In the genomic region with DNA sequence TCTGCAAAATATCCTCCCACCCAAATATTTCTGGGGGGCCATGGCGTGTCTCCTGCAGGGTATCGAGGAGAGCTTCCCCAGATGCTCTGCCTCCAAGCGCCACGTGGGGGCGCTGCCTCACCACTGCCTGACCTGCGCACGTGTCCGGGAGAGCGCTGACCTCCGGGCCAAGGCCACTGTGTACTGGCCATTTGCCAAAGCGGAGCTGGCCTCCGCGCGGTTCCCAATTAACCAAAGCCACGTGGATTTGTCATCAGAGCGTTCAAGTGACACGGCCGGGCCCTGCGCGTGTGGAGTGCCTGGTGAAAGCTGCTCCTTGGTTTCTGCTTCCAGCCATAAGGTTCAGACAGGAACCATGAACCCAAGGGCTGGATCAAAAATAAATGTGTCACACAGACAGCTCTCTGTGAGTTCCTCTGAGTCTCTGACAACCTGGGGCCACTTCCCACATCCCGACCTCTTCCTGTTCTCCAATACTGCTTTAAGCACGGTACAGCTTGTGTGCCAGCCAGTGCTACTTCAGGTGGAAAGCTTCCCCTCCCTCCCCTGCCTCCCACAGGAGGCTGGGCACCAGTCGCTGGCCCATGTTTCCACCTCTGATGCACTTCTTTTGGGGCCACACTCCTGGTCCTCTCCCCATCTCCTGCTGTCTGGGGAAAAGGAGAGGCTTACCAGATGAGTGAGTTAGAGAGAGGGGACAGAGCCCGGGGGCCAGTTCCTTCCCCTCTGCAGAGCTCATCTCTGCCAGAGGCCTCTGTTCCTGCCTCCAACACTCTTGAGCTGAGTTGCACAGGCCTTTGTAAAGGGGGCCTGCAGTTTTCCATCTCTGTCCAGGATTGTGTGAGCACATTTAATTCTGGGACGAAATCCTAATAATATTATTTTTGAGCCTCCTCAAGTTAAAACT, we compare ENCODE assay signal across 1 cellular context.
TF ChIP-seq lines count a peak whose summit lies in the region.

No MANE protein-coding gene starts in this region.

TF ChIP-seq in HepG2, 621 proteins besides CTCF, POLR2A, EP300 and RAD21 (continued from another document and continues in another):
- no peak for TF ChIP-seq HIVEP1 (CRISPR knock-in tag; IDR thresholded peaks at IDR 0.05)
- peak; percentile 67; the same call in 1 of the 2 replicates for TF ChIP-seq ZNF607 (CRISPR knock-in tag; IDR thresholded peaks at IDR 0.05; ENCODE audit: borderline replicate concordance)
- TF ChIP-seq NFE2L2 (IDR thresholded peaks at IDR 0.05; ENCODE audit: low read length): no peak
- no peak for TF ChIP-seq KAT2B (IDR thresholded peaks at IDR 0.05; ENCODE audit: borderline replicate concordance, low read depth, low read length)
- TF ChIP-seq, protein P1, sequence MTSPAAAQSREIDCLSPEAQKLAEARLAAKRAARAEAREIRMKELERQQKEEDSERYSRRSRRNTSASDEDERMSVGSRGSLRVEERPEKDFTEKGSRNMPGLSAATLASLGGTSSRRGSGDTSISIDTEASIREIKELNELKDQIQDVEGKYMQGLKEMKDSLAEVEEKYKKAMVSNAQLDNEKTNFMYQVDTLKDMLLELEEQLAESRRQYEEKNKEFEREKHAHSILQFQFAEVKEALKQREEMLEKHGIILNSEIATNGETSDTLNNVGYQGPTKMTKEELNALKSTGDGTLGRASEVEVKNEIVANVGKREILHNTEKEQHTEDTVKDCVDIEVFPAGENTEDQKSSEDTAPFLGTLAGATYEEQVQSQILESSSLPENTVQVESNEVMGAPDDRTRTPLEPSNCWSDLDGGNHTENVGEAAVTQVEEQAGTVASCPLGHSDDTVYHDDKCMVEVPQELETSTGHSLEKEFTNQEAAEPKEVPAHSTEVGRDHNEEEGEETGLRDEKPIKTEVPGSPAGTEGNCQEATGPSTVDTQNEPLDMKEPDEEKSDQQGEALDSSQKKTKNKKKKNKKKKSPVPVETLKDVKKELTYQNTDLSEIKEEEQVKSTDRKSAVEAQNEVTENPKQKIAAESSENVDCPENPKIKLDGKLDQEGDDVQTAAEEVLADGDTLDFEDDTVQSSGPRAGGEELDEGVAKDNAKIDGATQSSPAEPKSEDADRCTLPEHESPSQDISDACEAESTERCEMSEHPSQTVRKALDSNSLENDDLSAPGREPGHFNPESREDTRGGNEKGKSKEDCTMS (CRISPR knock-in tag; conservative IDR thresholded peaks at IDR 0.05): no peak
- 0 out of 2 replicates have a peak, but pooled peaks have one; percentile 60 for TF ChIP-seq MIER2 (CRISPR knock-in tag; IDR thresholded peaks at IDR 0.05)
- no peak for TF ChIP-seq RFX1 (IDR thresholded peaks at IDR 0.05)
- no peak for TF ChIP-seq ATM (IDR thresholded peaks at IDR 0.05; ENCODE audit: borderline replicate concordance)
- TF ChIP-seq, protein P2, sequence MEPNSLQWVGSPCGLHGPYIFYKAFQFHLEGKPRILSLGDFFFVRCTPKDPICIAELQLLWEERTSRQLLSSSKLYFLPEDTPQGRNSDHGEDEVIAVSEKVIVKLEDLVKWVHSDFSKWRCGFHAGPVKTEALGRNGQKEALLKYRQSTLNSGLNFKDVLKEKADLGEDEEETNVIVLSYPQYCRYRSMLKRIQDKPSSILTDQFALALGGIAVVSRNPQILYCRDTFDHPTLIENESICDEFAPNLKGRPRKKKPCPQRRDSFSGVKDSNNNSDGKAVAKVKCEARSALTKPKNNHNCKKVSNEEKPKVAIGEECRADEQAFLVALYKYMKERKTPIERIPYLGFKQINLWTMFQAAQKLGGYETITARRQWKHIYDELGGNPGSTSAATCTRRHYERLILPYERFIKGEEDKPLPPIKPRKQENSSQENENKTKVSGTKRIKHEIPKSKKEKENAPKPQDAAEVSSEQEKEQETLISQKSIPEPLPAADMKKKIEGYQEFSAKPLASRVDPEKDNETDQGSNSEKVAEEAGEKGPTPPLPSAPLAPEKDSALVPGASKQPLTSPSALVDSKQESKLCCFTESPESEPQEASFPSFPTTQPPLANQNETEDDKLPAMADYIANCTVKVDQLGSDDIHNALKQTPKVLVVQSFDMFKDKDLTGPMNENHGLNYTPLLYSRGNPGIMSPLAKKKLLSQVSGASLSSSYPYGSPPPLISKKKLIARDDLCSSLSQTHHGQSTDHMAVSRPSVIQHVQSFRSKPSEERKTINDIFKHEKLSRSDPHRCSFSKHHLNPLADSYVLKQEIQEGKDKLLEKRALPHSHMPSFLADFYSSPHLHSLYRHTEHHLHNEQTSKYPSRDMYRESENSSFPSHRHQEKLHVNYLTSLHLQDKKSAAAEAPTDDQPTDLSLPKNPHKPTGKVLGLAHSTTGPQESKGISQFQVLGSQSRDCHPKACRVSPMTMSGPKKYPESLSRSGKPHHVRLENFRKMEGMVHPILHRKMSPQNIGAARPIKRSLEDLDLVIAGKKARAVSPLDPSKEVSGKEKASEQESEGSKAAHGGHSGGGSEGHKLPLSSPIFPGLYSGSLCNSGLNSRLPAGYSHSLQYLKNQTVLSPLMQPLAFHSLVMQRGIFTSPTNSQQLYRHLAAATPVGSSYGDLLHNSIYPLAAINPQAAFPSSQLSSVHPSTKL (CRISPR knock-in tag; IDR thresholded peaks at IDR 0.05): peak; percentile 89
- peak; percentile 85; the same call in 1 of the 2 replicates for TF ChIP-seq ZNF598 (CRISPR knock-in tag; IDR thresholded peaks at IDR 0.05; ENCODE audit: borderline replicate concordance)
- no peak for TF ChIP-seq MATR3 (CRISPR knock-in tag; IDR thresholded peaks at IDR 0.05)
- TF ChIP-seq EED (CRISPR knock-in tag; IDR thresholded peaks at IDR 0.05): 0 out of 2 replicates have a peak, but pooled peaks have one; percentile 62
- TF ChIP-seq ZNF326 (CRISPR knock-in tag; IDR thresholded peaks at IDR 0.05; ENCODE audit: borderline replicate concordance): no peak
- TF ChIP-seq HES4 (CRISPR knock-in tag; IDR thresholded peaks at IDR 0.05; ENCODE audit: borderline replicate concordance): no peak
- no peak for TF ChIP-seq ZNF709 (CRISPR knock-in tag; IDR thresholded peaks at IDR 0.05)
- TF ChIP-seq SIX4 (CRISPR knock-in tag; IDR thresholded peaks at IDR 0.05): no peak
- no peak for TF ChIP-seq ZNF432 (CRISPR knock-in tag; IDR thresholded peaks at IDR 0.05; ENCODE audit: borderline replicate concordance)
- no peak for TF ChIP-seq RBFOX2 (IDR thresholded peaks at IDR 0.05; ENCODE audit: low read depth, low read length)
- TF ChIP-seq USF2 (IDR thresholded peaks at IDR 0.05; ENCODE audit: low read depth, low read length): peak; percentile 68
- peak; percentile 67; the same call in 1 of the 2 replicates for TF ChIP-seq USF2 (CRISPR knock-in tag; IDR thresholded peaks at IDR 0.05; ENCODE audit: borderline replicate concordance)
- no peak for TF ChIP-seq ZNF180 (CRISPR knock-in tag; IDR thresholded peaks at IDR 0.05; ENCODE audit: borderline replicate concordance, low read depth)
- TF ChIP-seq AHR (CRISPR knock-in tag; IDR thresholded peaks at IDR 0.05): 0 out of 2 replicates have a peak, but pooled peaks have one; percentile 70
- no peak for TF ChIP-seq ZNF337 (CRISPR knock-in tag; IDR thresholded peaks at IDR 0.05; ENCODE audit: borderline replicate concordance, low read depth)
- TF ChIP-seq ESRRA (CRISPR knock-in tag; IDR thresholded peaks at IDR 0.05; ENCODE audit: low read depth): 0 out of 2 replicates have a peak, but pooled peaks have one; percentile 38
- TF ChIP-seq, protein P3, sequence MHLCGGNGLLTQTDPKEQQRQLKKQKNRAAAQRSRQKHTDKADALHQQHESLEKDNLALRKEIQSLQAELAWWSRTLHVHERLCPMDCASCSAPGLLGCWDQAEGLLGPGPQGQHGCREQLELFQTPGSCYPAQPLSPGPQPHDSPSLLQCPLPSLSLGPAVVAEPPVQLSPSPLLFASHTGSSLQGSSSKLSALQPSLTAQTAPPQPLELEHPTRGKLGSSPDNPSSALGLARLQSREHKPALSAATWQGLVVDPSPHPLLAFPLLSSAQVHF (CRISPR knock-in tag; IDR thresholded peaks at IDR 0.05): 0 out of 2 replicates have a peak, but pooled peaks have one; percentile 55
- no peak for TF ChIP-seq ZNF275 (CRISPR knock-in tag; IDR thresholded peaks at IDR 0.05; ENCODE audit: borderline replicate concordance)
- peak in 1 of 2 experiments; percentile 61; a peak in 2 of 4 replicates for TF ChIP-seq ATF4 (CRISPR knock-in tag; IDR thresholded peaks at IDR 0.05)
- no peak for TF ChIP-seq ZNF570 (CRISPR knock-in tag; IDR thresholded peaks at IDR 0.05; ENCODE audit: borderline replicate concordance)
- TF ChIP-seq SRSF4 (IDR thresholded peaks at IDR 0.05; ENCODE audit: low read depth, low read length, poor library complexity, severe bottlenecking): no peak
- TF ChIP-seq ZSCAN9 (CRISPR knock-in tag; IDR thresholded peaks at IDR 0.05; ENCODE audit: borderline replicate concordance): peak; percentile 76
- 0 out of 2 replicates have a peak, but pooled peaks have one; percentile 54 for TF ChIP-seq ZNF841 (CRISPR knock-in tag; IDR thresholded peaks at IDR 0.05; ENCODE audit: borderline replicate concordance)
- TF ChIP-seq GTF2F1 (IDR thresholded peaks at IDR 0.05; ENCODE audit: low read length): no peak
- no peak for TF ChIP-seq DRAP1 (CRISPR knock-in tag; IDR thresholded peaks at IDR 0.05)
- TF ChIP-seq ZNF781 (CRISPR knock-in tag; IDR thresholded peaks at IDR 0.05; ENCODE audit: borderline replicate concordance, not compliant biosample characterization): peak; percentile 59
- TF ChIP-seq KLF15 (CRISPR knock-in tag; IDR thresholded peaks at IDR 0.05; ENCODE audit: borderline replicate concordance): no peak
- TF ChIP-seq ZFP41 (CRISPR knock-in tag; IDR thresholded peaks at IDR 0.05; ENCODE audit: borderline replicate concordance): no peak
- no peak for TF ChIP-seq ZNF224 (CRISPR knock-in tag; IDR thresholded peaks at IDR 0.05)
- no peak for TF ChIP-seq ADNP (CRISPR knock-in tag; IDR thresholded peaks at IDR 0.05)
- TF ChIP-seq, protein P4, sequence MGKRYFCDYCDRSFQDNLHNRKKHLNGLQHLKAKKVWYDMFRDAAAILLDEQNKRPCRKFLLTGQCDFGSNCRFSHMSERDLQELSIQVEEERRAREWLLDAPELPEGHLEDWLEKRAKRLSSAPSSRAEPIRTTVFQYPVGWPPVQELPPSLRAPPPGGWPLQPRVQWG (CRISPR knock-in tag; IDR thresholded peaks at IDR 0.05; ENCODE audit: borderline replicate concordance, low read depth): no peak
- TF ChIP-seq MAFG (CRISPR knock-in tag; IDR thresholded peaks at IDR 0.05): no peak
- peak; percentile 88 for TF ChIP-seq MXD4 (CRISPR knock-in tag; IDR thresholded peaks at IDR 0.05)
- TF ChIP-seq CREB3 (CRISPR knock-in tag; IDR thresholded peaks at IDR 0.05): no peak
- no peak for TF ChIP-seq DPF2 (CRISPR knock-in tag; IDR thresholded peaks at IDR 0.05; ENCODE audit: borderline replicate concordance, low read depth)
- TF ChIP-seq, protein P5, sequence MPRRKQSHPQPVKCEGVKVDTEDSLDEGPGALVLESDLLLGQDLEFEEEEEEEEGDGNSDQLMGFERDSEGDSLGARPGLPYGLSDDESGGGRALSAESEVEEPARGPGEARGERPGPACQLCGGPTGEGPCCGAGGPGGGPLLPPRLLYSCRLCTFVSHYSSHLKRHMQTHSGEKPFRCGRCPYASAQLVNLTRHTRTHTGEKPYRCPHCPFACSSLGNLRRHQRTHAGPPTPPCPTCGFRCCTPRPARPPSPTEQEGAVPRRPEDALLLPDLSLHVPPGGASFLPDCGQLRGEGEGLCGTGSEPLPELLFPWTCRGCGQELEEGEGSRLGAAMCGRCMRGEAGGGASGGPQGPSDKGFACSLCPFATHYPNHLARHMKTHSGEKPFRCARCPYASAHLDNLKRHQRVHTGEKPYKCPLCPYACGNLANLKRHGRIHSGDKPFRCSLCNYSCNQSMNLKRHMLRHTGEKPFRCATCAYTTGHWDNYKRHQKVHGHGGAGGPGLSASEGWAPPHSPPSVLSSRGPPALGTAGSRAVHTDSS (CRISPR knock-in tag; conservative IDR thresholded peaks at IDR 0.05): no peak
- peak; percentile 48; the same call in 1 of the 2 replicates for TF ChIP-seq ETV5 (CRISPR knock-in tag; IDR thresholded peaks at IDR 0.05; ENCODE audit: borderline replicate concordance)
